8 cellular contexts compared by ENCODE assay signal in the genomic region with DNA sequence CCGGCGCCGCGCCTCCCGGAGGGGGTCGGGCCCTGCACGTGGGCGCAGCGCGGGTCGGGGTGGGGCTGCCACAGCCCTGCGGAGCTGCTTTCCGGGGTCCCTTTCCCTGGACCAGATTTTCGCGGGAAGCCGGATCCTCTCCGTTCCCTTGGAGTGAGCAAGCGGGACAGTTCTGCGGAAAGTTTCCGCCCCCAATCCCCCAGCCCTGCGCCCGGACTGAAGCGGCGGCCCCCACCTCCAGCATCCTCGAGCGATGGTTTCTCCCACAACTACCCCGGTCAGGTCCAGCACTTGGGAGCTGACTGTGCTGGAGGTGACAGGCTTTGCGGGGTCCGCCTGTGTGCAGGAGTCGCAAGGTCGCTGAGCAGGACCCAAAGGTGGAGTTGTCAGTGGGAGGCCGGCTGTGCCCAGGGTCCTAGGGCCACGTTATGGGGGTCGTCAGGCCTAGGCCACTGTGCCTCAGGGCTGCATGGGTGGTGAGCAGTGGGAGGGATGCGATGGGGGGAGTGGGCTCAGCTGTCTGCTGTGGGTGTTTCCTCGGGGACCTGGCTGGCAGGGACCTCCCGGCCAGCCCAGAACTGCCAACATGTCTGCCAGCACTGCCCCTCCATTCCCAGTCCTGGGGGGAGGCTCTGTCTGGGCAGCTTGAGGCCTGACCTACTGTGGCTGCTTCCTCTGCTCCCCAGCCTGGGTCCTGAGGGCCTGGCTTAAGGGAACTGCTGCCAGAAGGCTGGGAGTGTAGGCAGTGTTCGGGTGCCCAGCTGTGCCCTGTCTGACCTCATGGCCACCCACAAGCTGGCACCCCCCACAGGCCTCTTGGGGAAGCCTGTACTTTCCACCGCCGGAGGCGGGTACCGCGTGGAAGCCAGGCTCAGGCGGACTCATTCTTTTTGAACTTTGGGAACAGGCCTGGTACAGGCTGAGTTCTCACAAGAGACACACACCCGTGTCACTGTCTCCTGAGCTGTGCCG. TPM values are rescaled to one million over a fixed set of nuclear protein-coding genes. Genes with fewer than 3 reads are reported as not detected.
A peak's percentile ranks its signal among the peaks of the same experiment; 100 is the strongest.
DNase-seq lines count a peak whose midpoint lies in the region; TF ChIP-seq lines count a peak whose summit lies in the region.

No MANE protein-coding gene starts in this region.

- peak; percentile 24 for DNase-seq in GM12865 (ENCODE audit: low read depth)
- DNase-seq in H7, result peak; percentile 68
- DNase-seq in NCI-H69 (lab: John Stamatoyannopoulos, UW), result peak; percentile 55
- no peak for DNase-seq in astrocyte of the spinal cord (ENCODE audit: low read depth, low spot score)
- DNase-seq in iPS DF 6.9 (ENCODE audit: low read depth, low spot score), result no peak
- DNase-seq in retinal pigment epithelial cell (ENCODE audit: low read depth), result no peak
- DNase-seq in D341Med (ENCODE audit: low spot score), result no peak
- DNase-seq in dedifferentiated amniotic fluid mesenchymal stem cell (ENCODE audit: extremely low spot score), result no peak

- H3K4me1 ChIP-seq in iPS DF 6.9 (ENCODE audit: control insufficient read depth, insufficient read depth, low read length), result peaks cover 10% of the 10 kb centered on the region

- H3K27me3 ChIP-seq in H7 (ENCODE audit: control insufficient read depth, insufficient read depth, low read length) (no peaks in the 10 kb centered on the region; the same call in 1 of the 2 replicates), iPS DF 6.9 (ENCODE audit: control insufficient read depth, insufficient read depth, low read length) (no peaks in the 10 kb centered on the region)

- no peak for TF ChIP-seq CTCF in GM12865 (IDR thresholded peaks at IDR 0.05; ENCODE audit: insufficient read depth, low read depth, low read length, missing control alignments)
- no peak for TF ChIP-seq CTCF in astrocyte of the spinal cord (IDR thresholded peaks at IDR 0.05; ENCODE audit: low read depth, low read length)
- no peak for TF ChIP-seq CTCF in retinal pigment epithelial cell (conservative IDR thresholded peaks at IDR 0.05; ENCODE audit: low read depth, low read length)

- no peak overlapping the region for H3K27ac ChIP-seq in iPS DF 6.9 (ENCODE audit: low read length)

- peak overlapping the region; percentile 62 for H3K4me3 ChIP-seq in GM12865 (ENCODE audit: low read depth, low read length)
- H3K4me3 ChIP-seq in H7 (ENCODE audit: insufficient read depth, low read depth, low read length), result peak overlapping the region; percentile 98
- H3K4me3 ChIP-seq in astrocyte of the spinal cord (ENCODE audit: low read depth, low read length), result peak overlapping the region; percentile 80
- H3K4me3 ChIP-seq in iPS DF 6.9 (ENCODE audit: low read length), result peak overlapping the region; percentile 58; the same call in 1 of the 2 replicates
- peak overlapping the region; percentile 85 for H3K4me3 ChIP-seq in retinal pigment epithelial cell (ENCODE audit: low read length)

- no peaks in the 10 kb centered on the region for H3K9me3 ChIP-seq in iPS DF 6.9 (ENCODE audit: control insufficient read depth, insufficient read depth, low read length)

- WGBS in iPS DF 6.9 (ENCODE audit: insufficient coverage, insufficient read length), result no CpG with 5 or more reads among the region's 46 CpGs

- in situ Hi-C loops in astrocyte of the spinal cord (cut with HindIII; ENCODE audit: low sequenced_read_pairs), result no loop called here

- H3K36me3 ChIP-seq in H7 (replicated peaks; ENCODE audit: control insufficient read depth, insufficient read depth, low read length), result peaks cover 3% of the 10 kb centered on the region
- no peaks in the 10 kb centered on the region for H3K36me3 ChIP-seq in iPS DF 6.9 (ENCODE audit: control insufficient read depth, insufficient read depth, low read length)

RNA-seq across cellular contexts. Expression of a gene that starts 0.7 kb away (rescaled TPM):
- total RNA-seq in H7 (2014; rRNA removed; shearing (Covaris generic)), result 16.0 and 19.4 TPM in 2 replicates

RNA-seq across cellular contexts. Expression of a gene that starts 52.4 kb away (rescaled TPM):
- 21.4 TPM in 2 replicates for total RNA-seq in H7 (2014; rRNA removed; shearing (Covaris generic))

Comparison
In these comparisons a context has a peak if more than half of its experiments do, and no peak if none do; other contexts are left out.
1. DNase-seq: peak in GM12865 (single experiment), H7 (single experiment) and NCI-H69 (single experiment); none in astrocyte of the spinal cord (single experiment), iPS DF 6.9 (single experiment), retinal pigment epithelial cell (single experiment), D341Med (single experiment) and dedifferentiated amniotic fluid mesenchymal stem cell (single experiment).
2. Peak in every context shown above with its lines, with median percentiles within 50 percentile points of each other: H3K4me3 ChIP-seq.